In the genomic region with DNA sequence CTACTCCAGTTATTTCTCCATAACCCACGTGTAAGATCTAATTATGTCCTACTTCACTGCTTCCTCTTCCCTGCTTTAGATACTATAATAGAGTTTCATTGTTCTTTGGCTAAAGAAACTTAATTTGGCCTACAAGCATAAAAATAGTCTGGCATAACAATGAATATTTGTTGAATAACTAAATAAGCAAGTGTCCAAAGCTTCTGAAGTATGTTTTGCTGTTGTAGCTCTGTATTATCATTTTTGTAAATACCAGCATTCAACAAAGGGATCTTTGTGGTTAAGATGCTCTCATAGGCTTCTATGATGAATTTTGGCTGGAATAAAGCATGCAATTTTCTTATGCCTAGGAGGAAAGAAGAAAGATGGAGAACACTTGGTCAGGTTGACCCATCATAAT, we compare ENCODE assay signal across 26 cellular contexts.
"Had no signal": no experiment of that assay in that cellular context is flagged by ENCODE, and none has a peak within 500 bp of the region (broad histone marks: within the 10 kb centered on the region; RNA-seq: fewer than 3 reads in every experiment).

No MANE protein-coding gene starts in this region.

- H3K27me3 ChIP-seq: neutrophil had no signal

- H3K4me3 Mint-ChIP-seq: activated B cell treated with CpG ODN at 0.5 μM for 24 hours; activated CD8-positive, alpha-beta T cell treated with anti-CD3 and anti-CD28 coated beads for 36 hours; activated naive CD4-positive, alpha-beta T cell treated with anti-CD3 and anti-CD28 coated beads, Interleukin-2, amount 50 U/mL, for 24 hours; activated naive CD8-positive, alpha-beta T cell treated with anti-CD3 and anti-CD28 coated beads, Interleukin-2, amount 50 U/mL, for 24 hours; activated T-cell treated with anti-CD3 and anti-CD28 coated beads, Interleukin-2, amount 50 U/mL, for 4 hours; activated T-helper 17 cell treated with anti-CD3 and anti-CD28 coated beads, Interleukin-2, amount 50 U/mL, for 72 hours; naive B cell; nephron progenitor cell; stimulated activated memory B cell treated with anti-CD40 and anti-IgM and Interleukin-4, amounts not matched to agents 10 μg/mL and 1 μg/mL and 100 μg/mL, for 72 hours; stimulated activated naive CD8-positive, alpha-beta T cell treated with anti-CD3 and anti-CD28 coated beads, Interleukin-15, amount 100 ng/mL, for 72 hours; T-helper 2 cell treated with Interferon-gamma antibody and Interleukin-4, amounts not matched to agents 5 μg/mL and 100 μg/mL, for 36 hours; type B pancreatic cell had no signal

- H3K27ac ChIP-seq: neutrophil had no signal

- H3K36me3 Mint-ChIP-seq: stimulated activated memory B cell treated with anti-CD40 and anti-IgM and Interleukin-4, amounts not matched to agents 10 μg/mL and 1 μg/mL and 100 μg/mL, for 72 hours; type B pancreatic cell had no signal

- DNase-seq: activated B cell treated with CpG ODN at 0.5 μM for 24 hours; activated CD4-positive, alpha-beta T cell treated with anti-CD3 and anti-CD28 coated beads, Interleukin-2, amount 50 U/mL, for 1 hour; activated CD8-positive, alpha-beta T cell treated with anti-CD3 and anti-CD28 coated beads for 36 hours; activated naive CD8-positive, alpha-beta T cell treated with anti-CD3 and anti-CD28 coated beads, Interleukin-2, amount 50 U/mL, for 24 hours; activated T-cell treated with anti-CD3 and anti-CD28 coated beads, Interleukin-2, amount 50 U/mL, for 4 hours; amygdala; central memory CD4-positive, alpha-beta T cell; glutamatergic neuron; islet precursor cell; left ventricle myocardium superior; naive B cell; nephron progenitor cell; stimulated activated CD4-positive, alpha-beta T cell treated with anti-CD3 and anti-CD28 coated beads, Interleukin-1b, Interleukin-23, amount 100 ng/mL, for 48 hours; stimulated activated CD4-positive, alpha-beta T cell treated with anti-CD3 and anti-CD28 coated beads, Interleukin-4, amount 100 ng/mL, for 4 hours; stimulated activated CD8-positive, alpha-beta memory T cell treated with anti-CD3 and anti-CD28 coated beads, Interleukin-4, amount 100 ng/mL, for 48 hours; stimulated activated naive CD8-positive, alpha-beta T cell treated with anti-CD3 and anti-CD28 coated beads, Interleukin-15, amount 100 ng/mL, for 72 hours; substantia nigra had no signal

- H3K27me3 Mint-ChIP-seq: activated B cell treated with CpG ODN at 0.5 μM for 24 hours; activated CD8-positive, alpha-beta T cell treated with anti-CD3 and anti-CD28 coated beads for 36 hours; activated naive CD4-positive, alpha-beta T cell treated with anti-CD3 and anti-CD28 coated beads, Interleukin-2, amount 50 U/mL, for 24 hours; activated naive CD8-positive, alpha-beta T cell treated with anti-CD3 and anti-CD28 coated beads, Interleukin-2, amount 50 U/mL, for 24 hours; activated T-helper 17 cell treated with anti-CD3 and anti-CD28 coated beads, Interleukin-2, amount 50 U/mL, for 72 hours; naive B cell; progenitor cell of endocrine pancreas; stimulated activated memory B cell treated with anti-CD40 and anti-IgM and Interleukin-4, amounts not matched to agents 10 μg/mL and 1 μg/mL and 100 μg/mL, for 72 hours; stimulated activated naive CD8-positive, alpha-beta T cell treated with anti-CD3 and anti-CD28 coated beads, Interleukin-15, amount 100 ng/mL, for 72 hours; type B pancreatic cell had no signal

- H3K36me3 ChIP-seq: neutrophil had no signal

- H3K4me1 Mint-ChIP-seq: activated B cell treated with CpG ODN at 0.5 μM for 24 hours; activated naive CD4-positive, alpha-beta T cell treated with anti-CD3 and anti-CD28 coated beads, Interleukin-2, amount 50 U/mL, for 24 hours; activated naive CD8-positive, alpha-beta T cell treated with anti-CD3 and anti-CD28 coated beads, Interleukin-2, amount 50 U/mL, for 24 hours; activated T-helper 17 cell treated with anti-CD3 and anti-CD28 coated beads, Interleukin-2, amount 50 U/mL, for 72 hours; naive B cell; nephron progenitor cell; stimulated activated memory B cell treated with anti-CD40 and anti-IgM and Interleukin-4, amounts not matched to agents 10 μg/mL and 1 μg/mL and 100 μg/mL, for 72 hours; stimulated activated naive CD8-positive, alpha-beta T cell treated with anti-CD3 and anti-CD28 coated beads, Interleukin-15, amount 100 ng/mL, for 72 hours had no signal

- H3K9me3 ChIP-seq: neutrophil had no signal

- ATAC-seq: activated CD8-positive, alpha-beta T cell treated with anti-CD3 and anti-CD28 coated beads for 36 hours; activated naive CD8-positive, alpha-beta T cell treated with anti-CD3 and anti-CD28 coated beads, Interleukin-2, amount 50 U/mL, for 24 hours; activated T-cell treated with anti-CD3 and anti-CD28 coated beads, Interleukin-2, amount 50 U/mL, for 4 hours; activated T-helper 17 cell treated with anti-CD3 and anti-CD28 coated beads, Interleukin-2, amount 50 U/mL, for 72 hours; esophagus mucosa; left ventricle myocardium superior; stimulated activated memory B cell treated with anti-CD40 and anti-IgM and Interleukin-4, amounts not matched to agents 10 μg/mL and 1 μg/mL and 100 μg/mL, for 72 hours; stimulated activated naive CD8-positive, alpha-beta T cell treated with anti-CD3 and anti-CD28 coated beads, Interleukin-15, amount 100 ng/mL, for 72 hours had no signal

- H3K4me2 ChIP-seq: smooth muscle cell had no signal

- H3K9me3 Mint-ChIP-seq: activated naive CD4-positive, alpha-beta T cell treated with anti-CD3 and anti-CD28 coated beads, Interleukin-2, amount 50 U/mL, for 24 hours; activated naive CD8-positive, alpha-beta T cell treated with anti-CD3 and anti-CD28 coated beads, Interleukin-2, amount 50 U/mL, for 24 hours; T-helper 2 cell treated with Interferon-gamma antibody and Interleukin-4, amounts not matched to agents 5 μg/mL and 100 μg/mL, for 36 hours; type B pancreatic cell had no signal

- H3K4me3 ChIP-seq: smooth muscle cell had no signal

- H3K27ac Mint-ChIP-seq: activated B cell treated with CpG ODN at 0.5 μM for 24 hours; activated CD8-positive, alpha-beta T cell treated with anti-CD3 and anti-CD28 coated beads for 36 hours; activated naive CD4-positive, alpha-beta T cell treated with anti-CD3 and anti-CD28 coated beads, Interleukin-2, amount 50 U/mL, for 24 hours; activated naive CD8-positive, alpha-beta T cell treated with anti-CD3 and anti-CD28 coated beads, Interleukin-2, amount 50 U/mL, for 24 hours; activated T-helper 17 cell treated with anti-CD3 and anti-CD28 coated beads, Interleukin-2, amount 50 U/mL, for 72 hours; nephron progenitor cell; progenitor cell of endocrine pancreas; stimulated activated memory B cell treated with anti-CD40 and anti-IgM and Interleukin-4, amounts not matched to agents 10 μg/mL and 1 μg/mL and 100 μg/mL, for 72 hours; stimulated activated naive CD8-positive, alpha-beta T cell treated with anti-CD3 and anti-CD28 coated beads, Interleukin-15, amount 100 ng/mL, for 72 hours; T-helper 2 cell treated with Interferon-gamma antibody and Interleukin-4, amounts not matched to agents 5 μg/mL and 100 μg/mL, for 36 hours; type B pancreatic cell had no signal
